ENCODE assay signal across 1 cellular context in the genomic region with DNA sequence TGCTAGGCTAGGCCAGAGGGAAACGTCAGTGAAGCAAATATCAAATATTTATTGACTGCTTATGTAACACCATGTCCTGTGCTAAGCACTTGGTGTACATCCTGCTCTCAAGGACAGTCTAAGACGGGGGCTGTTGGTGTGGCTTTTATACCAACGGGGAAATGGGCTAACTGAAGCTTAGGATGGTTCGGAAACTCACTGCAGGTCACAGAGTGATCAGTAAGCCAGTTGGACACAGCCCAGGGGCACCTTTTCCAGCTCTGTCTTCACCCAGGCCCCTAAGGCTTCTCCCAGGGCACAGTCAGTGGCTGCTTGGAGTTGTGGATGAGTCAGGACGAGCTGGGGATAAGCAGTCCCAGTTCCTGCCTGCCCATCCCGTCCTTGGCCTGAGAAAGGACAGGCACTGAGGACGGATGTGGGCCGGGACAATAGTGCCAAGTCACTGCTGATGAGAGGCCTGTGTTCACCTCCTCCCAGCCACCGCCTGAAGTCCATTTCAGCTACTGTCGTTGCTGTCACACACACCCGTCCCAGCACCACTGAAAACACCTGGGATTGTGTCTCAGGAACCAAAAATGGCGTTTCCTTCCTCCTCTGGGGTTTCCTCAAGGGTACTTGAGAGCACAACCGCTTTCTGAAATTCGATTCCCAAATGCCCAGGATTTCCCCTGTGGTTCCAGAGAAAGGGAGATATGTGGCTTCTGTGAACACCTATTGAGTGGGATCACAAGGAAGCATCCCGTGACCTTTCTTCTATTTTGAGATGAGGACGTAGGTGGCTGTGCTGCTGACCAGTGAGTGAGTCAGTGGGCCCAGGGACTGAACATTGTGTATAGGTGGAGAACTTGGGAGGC.
TF ChIP-seq lines count a peak whose summit lies in the region.

No MANE protein-coding gene starts in this region.

TF ChIP-seq in GM23338, 12 proteins besides CTCF, POLR2A, EP300 and RAD21:
- no peak for TF ChIP-seq EZH2 (IDR thresholded peaks at IDR 0.05; ENCODE audit: low read depth, unreplicated experiment)
- no peak for TF ChIP-seq ZNF331 (CRISPR knock-in tag; IDR thresholded peaks at IDR 0.05; ENCODE audit: low read depth)
- TF ChIP-seq STAT1 (IDR thresholded peaks at IDR 0.05; ENCODE audit: unreplicated experiment): no peak
- TF ChIP-seq NANOG (IDR thresholded peaks at IDR 0.05; ENCODE audit: borderline replicate concordance): no peak
- TF ChIP-seq ZNF114 (CRISPR knock-in tag; IDR thresholded peaks at IDR 0.05): no peak
- TF ChIP-seq, protein P1, sequence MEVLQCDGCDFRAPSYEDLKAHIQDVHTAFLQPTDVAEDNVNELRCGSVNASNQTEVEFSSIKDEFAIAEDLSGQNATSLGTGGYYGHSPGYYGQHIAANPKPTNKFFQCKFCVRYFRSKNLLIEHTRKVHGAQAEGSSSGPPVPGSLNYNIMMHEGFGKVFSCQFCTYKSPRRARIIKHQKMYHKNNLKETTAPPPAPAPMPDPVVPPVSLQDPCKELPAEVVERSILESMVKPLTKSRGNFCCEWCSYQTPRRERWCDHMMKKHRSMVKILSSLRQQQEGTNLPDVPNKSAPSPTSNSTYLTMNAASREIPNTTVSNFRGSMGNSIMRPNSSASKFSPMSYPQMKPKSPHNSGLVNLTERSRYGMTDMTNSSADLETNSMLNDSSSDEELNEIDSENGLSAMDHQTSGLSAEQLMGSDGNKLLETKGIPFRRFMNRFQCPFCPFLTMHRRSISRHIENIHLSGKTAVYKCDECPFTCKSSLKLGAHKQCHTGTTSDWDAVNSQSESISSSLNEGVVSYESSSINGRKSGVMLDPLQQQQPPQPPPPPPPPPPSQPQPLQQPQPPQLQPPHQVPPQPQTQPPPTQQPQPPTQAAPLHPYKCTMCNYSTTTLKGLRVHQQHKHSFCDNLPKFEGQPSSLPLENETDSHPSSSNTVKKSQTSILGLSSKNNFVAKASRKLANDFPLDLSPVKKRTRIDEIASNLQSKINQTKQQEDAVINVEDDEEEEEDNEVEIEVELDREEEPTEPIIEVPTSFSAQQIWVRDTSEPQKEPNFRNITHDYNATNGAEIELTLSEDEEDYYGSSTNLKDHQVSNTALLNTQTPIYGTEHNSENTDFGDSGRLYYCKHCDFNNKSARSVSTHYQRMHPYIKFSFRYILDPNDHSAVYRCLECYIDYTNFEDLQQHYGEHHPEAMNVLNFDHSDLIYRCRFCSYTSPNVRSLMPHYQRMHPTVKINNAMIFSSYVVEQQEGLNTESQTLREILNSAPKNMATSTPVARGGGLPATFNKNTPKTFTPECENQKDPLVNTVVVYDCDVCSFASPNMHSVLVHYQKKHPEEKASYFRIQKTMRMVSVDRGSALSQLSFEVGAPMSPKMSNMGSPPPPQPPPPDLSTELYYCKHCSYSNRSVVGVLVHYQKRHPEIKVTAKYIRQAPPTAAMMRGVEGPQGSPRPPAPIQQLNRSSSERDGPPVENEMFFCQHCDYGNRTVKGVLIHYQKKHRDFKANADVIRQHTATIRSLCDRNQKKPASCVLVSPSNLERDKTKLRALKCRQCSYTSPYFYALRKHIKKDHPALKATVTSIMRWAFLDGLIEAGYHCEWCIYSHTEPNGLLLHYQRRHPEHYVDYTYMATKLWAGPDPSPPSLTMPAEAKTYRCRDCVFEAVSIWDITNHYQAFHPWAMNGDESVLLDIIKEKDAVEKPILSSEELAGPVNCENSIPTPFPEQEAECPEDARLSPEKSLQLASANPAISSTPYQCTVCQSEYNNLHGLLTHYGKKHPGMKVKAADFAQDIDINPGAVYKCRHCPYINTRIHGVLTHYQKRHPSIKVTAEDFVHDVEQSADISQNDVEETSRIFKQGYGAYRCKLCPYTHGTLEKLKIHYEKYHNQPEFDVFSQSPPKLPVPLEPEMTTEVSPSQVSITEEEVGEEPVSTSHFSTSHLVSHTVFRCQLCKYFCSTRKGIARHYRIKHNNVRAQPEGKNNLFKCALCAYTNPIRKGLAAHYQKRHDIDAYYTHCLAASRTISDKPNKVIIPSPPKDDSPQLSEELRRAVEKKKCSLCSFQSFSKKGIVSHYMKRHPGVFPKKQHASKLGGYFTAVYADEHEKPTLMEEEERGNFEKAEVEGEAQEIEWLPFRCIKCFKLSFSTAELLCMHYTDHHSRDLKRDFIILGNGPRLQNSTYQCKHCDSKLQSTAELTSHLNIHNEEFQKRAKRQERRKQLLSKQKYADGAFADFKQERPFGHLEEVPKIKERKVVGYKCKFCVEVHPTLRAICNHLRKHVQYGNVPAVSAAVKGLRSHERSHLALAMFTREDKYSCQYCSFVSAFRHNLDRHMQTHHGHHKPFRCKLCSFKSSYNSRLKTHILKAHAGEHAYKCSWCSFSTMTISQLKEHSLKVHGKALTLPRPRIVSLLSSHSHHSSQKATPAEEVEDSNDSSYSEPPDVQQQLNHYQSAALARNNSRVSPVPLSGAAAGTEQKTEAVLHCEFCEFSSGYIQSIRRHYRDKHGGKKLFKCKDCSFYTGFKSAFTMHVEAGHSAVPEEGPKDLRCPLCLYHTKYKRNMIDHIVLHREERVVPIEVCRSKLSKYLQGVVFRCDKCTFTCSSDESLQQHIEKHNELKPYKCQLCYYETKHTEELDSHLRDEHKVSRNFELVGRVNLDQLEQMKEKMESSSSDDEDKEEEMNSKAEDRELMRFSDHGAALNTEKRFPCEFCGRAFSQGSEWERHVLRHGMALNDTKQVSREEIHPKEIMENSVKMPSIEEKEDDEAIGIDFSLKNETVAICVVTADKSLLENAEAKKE (CRISPR knock-in tag; IDR thresholded peaks at IDR 0.05): no peak
- TF ChIP-seq, protein P2, sequence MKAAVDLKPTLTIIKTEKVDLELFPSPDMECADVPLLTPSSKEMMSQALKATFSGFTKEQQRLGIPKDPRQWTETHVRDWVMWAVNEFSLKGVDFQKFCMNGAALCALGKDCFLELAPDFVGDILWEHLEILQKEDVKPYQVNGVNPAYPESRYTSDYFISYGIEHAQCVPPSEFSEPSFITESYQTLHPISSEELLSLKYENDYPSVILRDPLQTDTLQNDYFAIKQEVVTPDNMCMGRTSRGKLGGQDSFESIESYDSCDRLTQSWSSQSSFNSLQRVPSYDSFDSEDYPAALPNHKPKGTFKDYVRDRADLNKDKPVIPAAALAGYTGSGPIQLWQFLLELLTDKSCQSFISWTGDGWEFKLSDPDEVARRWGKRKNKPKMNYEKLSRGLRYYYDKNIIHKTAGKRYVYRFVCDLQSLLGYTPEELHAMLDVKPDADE (IDR thresholded peaks at IDR 0.05): no peak
- TF ChIP-seq EZH2phosphoT487 (IDR thresholded peaks at IDR 0.05; ENCODE audit: unreplicated experiment): no peak
- TF ChIP-seq JUNB (IDR thresholded peaks at IDR 0.05; ENCODE audit: unreplicated experiment): no peak
- TF ChIP-seq, protein P3, sequence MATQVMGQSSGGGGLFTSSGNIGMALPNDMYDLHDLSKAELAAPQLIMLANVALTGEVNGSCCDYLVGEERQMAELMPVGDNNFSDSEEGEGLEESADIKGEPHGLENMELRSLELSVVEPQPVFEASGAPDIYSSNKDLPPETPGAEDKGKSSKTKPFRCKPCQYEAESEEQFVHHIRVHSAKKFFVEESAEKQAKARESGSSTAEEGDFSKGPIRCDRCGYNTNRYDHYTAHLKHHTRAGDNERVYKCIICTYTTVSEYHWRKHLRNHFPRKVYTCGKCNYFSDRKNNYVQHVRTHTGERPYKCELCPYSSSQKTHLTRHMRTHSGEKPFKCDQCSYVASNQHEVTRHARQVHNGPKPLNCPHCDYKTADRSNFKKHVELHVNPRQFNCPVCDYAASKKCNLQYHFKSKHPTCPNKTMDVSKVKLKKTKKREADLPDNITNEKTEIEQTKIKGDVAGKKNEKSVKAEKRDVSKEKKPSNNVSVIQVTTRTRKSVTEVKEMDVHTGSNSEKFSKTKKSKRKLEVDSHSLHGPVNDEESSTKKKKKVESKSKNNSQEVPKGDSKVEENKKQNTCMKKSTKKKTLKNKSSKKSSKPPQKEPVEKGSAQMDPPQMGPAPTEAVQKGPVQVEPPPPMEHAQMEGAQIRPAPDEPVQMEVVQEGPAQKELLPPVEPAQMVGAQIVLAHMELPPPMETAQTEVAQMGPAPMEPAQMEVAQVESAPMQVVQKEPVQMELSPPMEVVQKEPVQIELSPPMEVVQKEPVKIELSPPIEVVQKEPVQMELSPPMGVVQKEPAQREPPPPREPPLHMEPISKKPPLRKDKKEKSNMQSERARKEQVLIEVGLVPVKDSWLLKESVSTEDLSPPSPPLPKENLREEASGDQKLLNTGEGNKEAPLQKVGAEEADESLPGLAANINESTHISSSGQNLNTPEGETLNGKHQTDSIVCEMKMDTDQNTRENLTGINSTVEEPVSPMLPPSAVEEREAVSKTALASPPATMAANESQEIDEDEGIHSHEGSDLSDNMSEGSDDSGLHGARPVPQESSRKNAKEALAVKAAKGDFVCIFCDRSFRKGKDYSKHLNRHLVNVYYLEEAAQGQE (IDR thresholded peaks at IDR 0.05; ENCODE audit: unreplicated experiment): no peak
- TF ChIP-seq CREB1 (CRISPR knock-in tag; IDR thresholded peaks at IDR 0.05; ENCODE audit: low read depth): no peak
- TF ChIP-seq POLR2AphosphoS5 (IDR thresholded peaks at IDR 0.05; ENCODE audit: low read depth): no peak
